ENCODE assay signal across 8 cellular contexts in the genomic region with DNA sequence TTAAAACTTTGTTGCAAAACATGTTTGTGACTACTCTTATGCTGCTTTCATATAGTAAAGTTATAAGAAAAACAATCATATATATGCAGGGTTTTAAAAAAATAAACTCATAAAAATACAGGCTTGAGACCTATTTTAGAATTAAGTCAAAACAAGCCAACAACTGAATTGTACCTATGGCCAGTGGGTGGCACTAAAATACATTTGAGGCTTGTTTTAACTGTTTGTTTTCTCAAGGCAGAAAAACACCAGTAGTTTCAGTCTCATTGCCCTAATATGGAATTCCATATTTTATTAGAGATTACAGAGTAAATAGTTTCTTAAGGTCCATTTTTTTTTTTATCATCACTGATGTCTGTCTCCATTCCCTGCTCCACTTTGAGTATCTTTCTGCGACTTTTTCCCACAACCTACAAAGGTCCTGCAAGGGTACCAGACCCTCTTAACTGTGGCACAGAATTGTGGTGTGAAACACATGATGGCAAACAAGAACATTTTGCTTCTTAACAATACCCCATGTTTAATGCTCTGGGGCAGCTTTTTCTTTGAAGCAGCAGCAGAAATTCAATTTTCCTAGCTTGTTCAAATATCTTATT. TPM values are rescaled to one million over a fixed set of nuclear protein-coding genes. Genes with fewer than 3 reads are reported as not detected.
DNase-seq lines count a peak whose midpoint lies in the region; ATAC-seq and TF ChIP-seq lines count a peak whose summit lies in the region.

No MANE protein-coding gene starts in this region.

- intact Hi-C loops in tibial artery (cut with DNase I; ENCODE audit: low total_unique reads), result loop anchor here (5.0 kb wide), 1 partner anchor 118 kb away; the partner anchor contains the start of gene SYTL2

- H3K36me3 ChIP-seq in tibial artery (peaks cover 0 to 40% (median 16%) of the 10 kb centered on the region in 3 donors), MG63 (peaks cover 16% of the 10 kb centered on the region)

- peaks cover 0 to 8% (median 1%) of the 10 kb centered on the region in 4 donors for H3K4me1 ChIP-seq in tibial artery

- H3K9me3 ChIP-seq in tibial artery (no peaks in the 10 kb centered on the region), MG63 (no peaks in the 10 kb centered on the region)

- DNase-seq in NCI-H2081 (lab: John Stamatoyannopoulos, UW) (peak; percentile 7 to 33), NCI-H2081 treated with DMSO at 0.1 percent for 48 hours (lab: John Stamatoyannopoulos, UW) (no peak), germinal center (ENCODE audit: low spot score) (peak; percentile 19), tibial artery (no peak), MG63 (no peak)

- H3K4me3 ChIP-seq in tibial artery (no peak overlapping the region), MG63 (no peak overlapping the region)

- no peaks in the 10 kb centered on the region for H3K27me3 ChIP-seq in tibial artery
- no peaks in the 10 kb centered on the region for H3K27me3 ChIP-seq in MG63

- TF ChIP-seq CTCF in tibial artery (IDR thresholded peaks at IDR 0.05), result peak; percentile 45 to 57

- peak overlapping the region in 1 of 2 donors; percentile 29 for H3K27ac ChIP-seq in tibial artery

- ATAC-seq in HG02884 (IDR thresholded peaks at IDR 0.05; ENCODE audit: unreplicated experiment), result peak; percentile 48
- ATAC-seq in SK-N-SH treated with all-trans-retinoic acid at 6 μM for 48 hours, result peak; percentile 88
- ATAC-seq in HG02970 (IDR thresholded peaks at IDR 0.05; ENCODE audit: low FRiP score, unreplicated experiment), result no peak

TF ChIP-seq in SK-N-SH treated with all-trans-retinoic acid at 6 μM for 48 hours, 23 proteins besides CTCF, POLR2A, EP300 and RAD21:
- no peak for TF ChIP-seq ZNF8 (CRISPR knock-in tag; IDR thresholded peaks at IDR 0.05)
- no peak for TF ChIP-seq ZNF565 (CRISPR knock-in tag; conservative IDR thresholded peaks at IDR 0.05; ENCODE audit: low read depth)
- TF ChIP-seq TSHZ2 (CRISPR knock-in tag; IDR thresholded peaks at IDR 0.05), result no peak
- no peak for TF ChIP-seq ISL1 (CRISPR knock-in tag; IDR thresholded peaks at IDR 0.05)

RNA-seq across cellular contexts. Expression of gene CCDC89, which starts 8.5 kb away (rescaled TPM):
- not detected in 2 replicates for total RNA-seq in MG63 (2014; rRNA removed; shearing (Covaris generic); ENCODE audit: low replicate concordance)

RNA-seq across cellular contexts. Expression of gene CREBZF, which starts 29.6 kb away (rescaled TPM):
- total RNA-seq in MG63 (2014; rRNA removed; shearing (Covaris generic); ENCODE audit: low replicate concordance), result 31.8 and 34.4 TPM in 2 replicates

RNA-seq across cellular contexts. Expression of gene TMEM126A, which starts 46.7 kb away (rescaled TPM):
- total RNA-seq in MG63 (2014; rRNA removed; shearing (Covaris generic); ENCODE audit: low replicate concordance), result 63.7 and 84.1 TPM in 2 replicates

Comparison
In these comparisons a context has a peak if more than half of its experiments do, and no peak if none do; other contexts are left out.
1. DNase-seq: peak in NCI-H2081 (2 of 2) and germinal center (single experiment); none in NCI-H2081 treated with DMSO at 0.1 percent for 48 hours (single experiment), tibial artery (0 of 2) and MG63 (single experiment).